8 cellular contexts compared by ENCODE assay signal in the genomic region with DNA sequence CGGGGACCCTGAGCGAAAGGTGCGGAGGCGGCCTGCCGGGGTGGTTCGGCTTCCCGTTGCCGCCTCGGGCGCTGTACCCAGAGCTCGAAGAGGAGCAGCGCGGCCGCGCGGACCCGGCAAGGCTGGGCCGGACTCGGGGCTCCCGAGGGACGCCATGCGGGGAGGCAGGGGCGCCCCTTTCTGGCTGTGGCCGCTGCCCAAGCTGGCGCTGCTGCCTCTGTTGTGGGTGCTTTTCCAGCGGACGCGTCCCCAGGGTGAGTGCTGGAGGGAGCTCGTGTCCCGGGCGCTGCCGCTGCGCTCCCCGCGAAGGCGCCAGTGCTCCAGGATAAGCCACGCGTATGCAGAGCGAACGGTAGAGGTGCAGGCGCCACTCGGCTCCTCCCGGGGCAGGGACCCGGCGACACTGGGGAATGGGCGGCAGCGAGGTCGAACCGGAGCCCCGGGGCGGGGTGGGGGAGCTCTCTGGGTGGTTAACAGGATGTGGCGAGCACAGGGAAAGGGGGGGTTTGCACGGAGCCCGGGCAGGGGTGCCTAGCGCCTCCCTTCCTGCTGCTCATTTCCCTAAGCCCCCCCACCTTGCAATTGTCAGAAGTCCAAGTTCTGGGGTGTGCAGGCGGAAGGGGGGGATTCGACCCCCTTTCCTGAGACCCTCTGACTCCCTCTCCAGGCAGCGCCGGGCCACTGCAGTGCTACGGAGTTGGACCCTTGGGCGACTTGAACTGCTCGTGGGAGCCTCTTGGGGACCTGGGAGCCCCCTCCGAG. TPM values are rescaled to one million over a fixed set of nuclear protein-coding genes. Genes with fewer than 3 reads are reported as not detected.
A peak's percentile ranks its signal among the peaks of the same experiment; 100 is the strongest.
DNase-seq lines count a peak whose midpoint lies in the region; ATAC-seq and TF ChIP-seq lines count a peak whose summit lies in the region.

A gene (plus strand): TSS at position 44 of the 762 bp plus-strand sequence. CDS start 111 bp downstream, at position 155.

- H3K27ac Mint-ChIP-seq in HFFc6 = peak within 1 kb of the TSS; percentile 45
- peak within 1 kb of the TSS; percentile 96 for H3K27ac Mint-ChIP-seq in activated CD4-positive, alpha-beta T cell treated with anti-CD3 and anti-CD28 coated beads, Interleukin-2, amount 10 ng/mL, durations not matched to agents 7 days and 5 days

- CTCF ChIA-PET in activated CD4-positive, alpha-beta T cell treated with anti-CD3 and anti-CD28 coated beads, Interleukin-2, amount 10 ng/mL, durations not matched to agents 7 days and 5 days (lab: Charles Lee) = interaction anchor here (0.5 to 2.9 kb wide), 27 partner anchors 8 to 168 kb away, joined by 3 to 20 read pairs (median 4); a partner anchor contains a TSS

- H3K4me3 ChIP-seq in lung = peak within 1 kb of the TSS; percentile 74

- peak within 1 kb of the TSS; percentile 60 to 96 for H3K27ac ChIP-seq in lung (ENCODE audit: low read depth in 1 of 2, low read length in 1 of 2)

- WGBS in lung, 2 donors = 0% methylated on average over 62 to 63 of the region's 63 CpGs

- no peaks in the 10 kb centered on the region for H3K36me3 Mint-ChIP-seq in HFFc6 (ENCODE audit: low read depth)
- peaks cover 16% of the 10 kb centered on the region for H3K36me3 Mint-ChIP-seq in activated CD4-positive, alpha-beta T cell treated with anti-CD3 and anti-CD28 coated beads, Interleukin-2, amount 10 ng/mL, durations not matched to agents 7 days and 5 days (ENCODE audit: low read depth)

- peak; percentile 75 for ATAC-seq in lung (ENCODE audit: insufficient read depth, low FRiP score)
- ATAC-seq in GM21825 (IDR thresholded peaks at IDR 0.05; ENCODE audit: unreplicated experiment) = no peak

- H3K9me3 ChIP-seq in lung (ENCODE audit: control insufficient read depth in 2 of 2, insufficient read depth in 1 of 2, low read length in 1 of 2) = no peaks in the 10 kb centered on the region

- H3K4me1 Mint-ChIP-seq in HFFc6 (ENCODE audit: low read depth) = peaks cover 14% of the 10 kb centered on the region
- peaks cover 29% of the 10 kb centered on the region for H3K4me1 Mint-ChIP-seq in activated CD4-positive, alpha-beta T cell treated with anti-CD3 and anti-CD28 coated beads, Interleukin-2, amount 10 ng/mL, durations not matched to agents 7 days and 5 days

- no peaks in the 10 kb centered on the region for H3K27me3 ChIP-seq in lung (ENCODE audit: control insufficient read depth, insufficient read depth)

- DNase-seq in ELR (ENCODE audit: low read depth) = peak; percentile 71
- DNase-seq in HFFc6 = peak; percentile 22
- peak; percentile 72 for DNase-seq in NCI-H2196 (lab: John Stamatoyannopoulos, UW; ENCODE audit: unreplicated experiment)
- DNase-seq in activated CD4-positive, alpha-beta T cell treated with anti-CD3 and anti-CD28 coated beads, Interleukin-2, amount 10 ng/mL, durations not matched to agents 7 days and 5 days = peak; percentile 88
- DNase-seq in dermis blood vessel endothelial cell = peak; percentile 60
- peak; percentile 43 for DNase-seq in lung (ENCODE audit: low spot score)
- DNase-seq in stimulated activated CD8-positive, alpha-beta memory T cell treated with anti-CD3 and anti-CD28 coated beads, Interleukin-12 subunit alpha, Interleukin-12 subunit beta, amount 100 ng/mL, for 24 hours (ENCODE audit: extremely low read depth) = peak; percentile 49

- H3K4me1 ChIP-seq in lung (ENCODE audit: control insufficient read depth in 2 of 2, insufficient read depth in 2 of 2, low read length in 2 of 2) = peaks cover 0 to 5% of the 10 kb centered on the region in 2 donors

- TF ChIP-seq CTCF in HFFc6 (IDR thresholded peaks at IDR 0.05) (peak; percentile 73), lung (IDR thresholded peaks at IDR 0.05; ENCODE audit: control extremely low read depth, extremely low read depth) (peak; percentile 26)

- H3K27me3 Mint-ChIP-seq in HFFc6 (ENCODE audit: insufficient read depth) = peaks cover 5% of the 10 kb centered on the region
- peaks cover 2% of the 10 kb centered on the region for H3K27me3 Mint-ChIP-seq in activated CD4-positive, alpha-beta T cell treated with anti-CD3 and anti-CD28 coated beads, Interleukin-2, amount 10 ng/mL, durations not matched to agents 7 days and 5 days

- H3K4me3 Mint-ChIP-seq in HFFc6 = peak within 1 kb of the TSS; percentile 88
- H3K4me3 Mint-ChIP-seq in activated CD4-positive, alpha-beta T cell treated with anti-CD3 and anti-CD28 coated beads, Interleukin-2, amount 10 ng/mL, durations not matched to agents 7 days and 5 days = peak within 1 kb of the TSS; percentile 93

- H3K36me3 ChIP-seq in lung (ENCODE audit: control insufficient read depth in 2 of 2, insufficient read depth in 2 of 2, low read length in 2 of 2) = no peaks in the 10 kb centered on the region

- POLR2A ChIA-PET in activated CD4-positive, alpha-beta T cell treated with anti-CD3 and anti-CD28 coated beads, Interleukin-2, amount 10 ng/mL, durations not matched to agents 7 days and 5 days (lab: Charles Lee) = interaction anchor here (1.7 kb wide), 1 partner anchor 10 kb away, joined by 5 read pairs; no protein-coding TSS in a partner anchor

- no peaks in the 10 kb centered on the region for H3K9me3 Mint-ChIP-seq in HFFc6
- no peaks in the 10 kb centered on the region for H3K9me3 Mint-ChIP-seq in activated CD4-positive, alpha-beta T cell treated with anti-CD3 and anti-CD28 coated beads, Interleukin-2, amount 10 ng/mL, durations not matched to agents 7 days and 5 days

RNA-seq across cellular contexts. Expression of the gene that starts here (rescaled TPM):
- total RNA-seq in HFFc6 (2021; fragmentation: NEBNext Ultra II Directional; extraction: Animal tissue kit (Norgen Biotek cat#: 25700)) = 1 to 10 TPM; 4.7 to 6.1 (median 5.1) TPM
- total RNA-seq in activated CD4-positive, alpha-beta T cell treated with anti-CD3 and anti-CD28 coated beads, Interleukin-2, amount 10 ng/mL, durations not matched to agents 7 days and 5 days = 10 to 100 TPM; 66.5 to 70.3 TPM
- total RNA-seq in dermis blood vessel endothelial cell (4.5 and 11.4 TPM in 2 replicates), lung (10 to 100 TPM in 1 of 2 donors, 1 to 10 TPM in 1; 8.4 to 21.5 TPM)
- polyA plus RNA-seq in lung = 10 to 100 TPM in 1 of 2 donors, 1 to 10 TPM in 1; 7.0 to 22.7 TPM

Comparison
In these comparisons a context has a peak if more than half of its experiments do, and no peak if none do; other contexts are left out.
1. DNase-seq: peak in every context shown above with its lines; median percentile 88 in activated CD4-positive, alpha-beta T cell treated with anti-CD3 and anti-CD28 coated beads, Interleukin-2, amount 10 ng/mL, durations not matched to agents 7 days and 5 days; 72 in NCI-H2196; 71 in ELR; 60 in dermis blood vessel endothelial cell; 49 in stimulated activated CD8-positive, alpha-beta memory T cell treated with anti-CD3 and anti-CD28 coated beads, Interleukin-12 subunit alpha, Interleukin-12 subunit beta, amount 100 ng/mL, for 24 hours; 43 in lung; 22 in HFFc6.